In genomic region chr9:94726495-94727191, GRCh38 we compare ENCODE assay signal across 8 cellular contexts. TPM values are rescaled to one million over a fixed set of nuclear protein-coding genes. Genes with fewer than 3 reads are reported as not detected.
A peak's percentile ranks its signal among the peaks of the same experiment; 100 is the strongest.
DNase-seq lines count a peak whose midpoint lies in the region; ATAC-seq and TF ChIP-seq lines count a peak whose summit lies in the region.

AOPEP (plus strand) TSS chr9:94726699; CDS start chr9:94759784, 33,085 bp downstream.

- H3K36me3 ChIP-seq in PC-3 (ENCODE audit: low read depth, low read length): no peaks in the 10 kb centered on the region

- H2AFZ ChIP-seq in PC-3 (ENCODE audit: low read length): peak within 1 kb of the TSS; percentile 80

- H3K9ac ChIP-seq in PC-3 (ENCODE audit: low read length): peak within 1 kb of the TSS; percentile 83

- TF ChIP-seq CTCF in PC-3 (conservative IDR thresholded peaks at IDR 0.05; ENCODE audit: low read depth, low read length): no peak
- TF ChIP-seq CTCF in epithelial cell of proximal tubule (conservative IDR thresholded peaks at IDR 0.05; ENCODE audit: low read depth, low read length): no peak

- peak; percentile 78 for DNase-seq in DMS114 treated with DMSO at 0.1 percent for 48 hours (lab: John Stamatoyannopoulos, UW; ENCODE audit: unreplicated experiment)
- peak; percentile 94 for DNase-seq in PC-3
- DNase-seq in activated T-cell treated with anti-CD3 and anti-CD28 coated beads, Interleukin-2, amount 50 U/mL, for 1 hour: peak; percentile 99
- DNase-seq in epithelial cell of proximal tubule (ENCODE audit: low read depth): no peak
- peak; percentile 98 for DNase-seq in mucosa of gallbladder (ENCODE audit: low spot score)
- peak; percentile 98 for DNase-seq in stimulated activated CD8-positive, alpha-beta memory T cell treated with anti-CD3 and anti-CD28 coated beads, Interleukin-4, amount 100 ng/mL, for 4 hours (ENCODE audit: low read depth in 2 of 2, low spot score in 1 of 2)

- TF ChIP-seq RAD21 in Ishikawa (IDR thresholded peaks at IDR 0.05; ENCODE audit: low read depth): no peak

- ATAC-seq in GM21576 (IDR thresholded peaks at IDR 0.05; ENCODE audit: unreplicated experiment) (peak; percentile 94), PC-3 (peak; percentile 95)

- H4K20me1 ChIP-seq in PC-3 (ENCODE audit: low read length): no peaks in the 10 kb centered on the region

- H3K4me3 ChIP-seq in PC-3 (ENCODE audit: low read length): peak within 1 kb of the TSS; percentile 91
- H3K4me3 ChIP-seq in epithelial cell of proximal tubule (ENCODE audit: low read depth, low read length): peak within 1 kb of the TSS; percentile 98

- no peaks in the 10 kb centered on the region for H3F3A ChIP-seq in PC-3 (ENCODE audit: low read length, unreplicated experiment)

- peak within 1 kb of the TSS; percentile 92 for H3K4me2 ChIP-seq in PC-3 (ENCODE audit: low read length)

- POLR2A ChIA-PET in PC-3 (lab: Charles Lee; ENCODE audit: unreplicated experiment): interaction anchor here (0.6 kb wide), 4 partner anchors 45 to 537 kb away, joined by 3 to 12 read pairs (median 4); no protein-coding TSS in a partner anchor

- no peaks in the 10 kb centered on the region for H3K27me3 ChIP-seq in PC-3 (ENCODE audit: low read length)

- BruUV-seq in PC-3 (replicated peaks; lab: Mats Ljungman, UMichigan): TSS peak; percentile 80

- H3K9me3 ChIP-seq in PC-3 (ENCODE audit: low read length): no peaks in the 10 kb centered on the region

- CTCF ChIA-PET in PC-3 (lab: Charles Lee): interaction anchor here (0.6 to 0.9 kb wide), 2 partner anchors 19 to 45 kb away, joined by 3 to 8 read pairs; no protein-coding TSS in a partner anchor

- H3K4me1 ChIP-seq in PC-3 (ENCODE audit: insufficient read depth, low read length): peaks cover 8% of the 10 kb centered on the region

- H3K79me2 ChIP-seq in PC-3 (ENCODE audit: low read length): peaks cover 31% of the 10 kb centered on the region

- peak within 1 kb of the TSS; percentile 35 for H3K27ac ChIP-seq in PC-3 (ENCODE audit: low read length)

- intact Hi-C loops in PC-3 (cut with micrococcal nuclease): loop anchor here (10.0 kb wide), 1 partner anchor 442 kb away; no protein-coding TSS in a partner anchor

- no peak; the same call in 1 of the 2 replicates for TF ChIP-seq EP300 in Ishikawa (IDR thresholded peaks at IDR 0.05; ENCODE audit: borderline replicate concordance)

- H3K9me2 ChIP-seq in PC-3 (replicated peaks; ENCODE audit: low read length): no peaks in the 10 kb centered on the region

TF ChIP-seq in Ishikawa, 13 proteins besides CTCF, POLR2A, EP300 and RAD21:
- TF ChIP-seq USF1 (IDR thresholded peaks at IDR 0.05): peak; percentile 70
- no peak for TF ChIP-seq NFIC (IDR thresholded peaks at IDR 0.05)
- TF ChIP-seq TCF12 (IDR thresholded peaks at IDR 0.05; ENCODE audit: low read depth): peak; percentile 59; the same call in 1 of the 2 replicates
- peak; percentile 98 for TF ChIP-seq CREB1 (IDR thresholded peaks at IDR 0.05; ENCODE audit: low read depth)
- no peak for TF ChIP-seq CEBPB (IDR thresholded peaks at IDR 0.05)
- no peak for TF ChIP-seq EGR1 (IDR thresholded peaks at IDR 0.05)
- no peak for TF ChIP-seq YY1 (IDR thresholded peaks at IDR 0.05; ENCODE audit: low read depth)
- peak; percentile 88 for TF ChIP-seq MAX (IDR thresholded peaks at IDR 0.05)
- peak; percentile 74; the same call in 1 of the 2 replicates for TF ChIP-seq TAF1 (IDR thresholded peaks at IDR 0.05; ENCODE audit: low read depth)
- no peak for TF ChIP-seq ZBTB7A (IDR thresholded peaks at IDR 0.05; ENCODE audit: low read depth)
- peak; percentile 68 for TF ChIP-seq TEAD4 (IDR thresholded peaks at IDR 0.05)
- TF ChIP-seq FOXM1 (IDR thresholded peaks at IDR 0.05; ENCODE audit: borderline replicate concordance, low read depth): 0 out of 2 replicates have a peak, but pooled peaks have one; percentile 21
- TF ChIP-seq REST (IDR thresholded peaks at IDR 0.05; ENCODE audit: low read depth): no peak

RNA-seq across cellular contexts. Expression of gene AOPEP, which starts in this region (rescaled TPM):
- total RNA-seq in PC-3 (2014; rRNA removed): 23.1 and 28.7 TPM in 2 replicates
- total RNA-seq in epithelial cell of proximal tubule: 27.0 and 63.0 TPM in 2 replicates
- total RNA-seq in mucosa of gallbladder: 105 TPM
